Comparison of ENCODE assay signal across 31 cellular contexts in genomic region chr15:75872400-75872990, GRCh38.
"Had no signal": no experiment of that assay in that cellular context is flagged by ENCODE, and none has a peak within 500 bp of the region (broad histone marks: within the 10 kb centered on the region; RNA-seq: fewer than 3 reads in every experiment).

No MANE protein-coding gene starts in this region.

- H3K27ac ChIP-seq: ascending aorta, breast epithelium, cardiac muscle cell, coronary artery, dorsolateral prefrontal cortex, esophagus squamous epithelium, gastroesophageal sphincter, heart right ventricle had no signal

- H3K27ac Mint-ChIP-seq: activated CD4-positive, alpha-beta memory T cell treated with anti-CD3 and anti-CD28 coated beads, Interleukin-2, amount 10 ng/mL, durations not matched to agents 7 days and 5 days; activated CD4-positive, alpha-beta T cell treated with anti-CD3 and anti-CD28 coated beads, Interleukin-2, amount 10 ng/mL, durations not matched to agents 7 days and 5 days; activated naive CD4-positive, alpha-beta T cell treated with anti-CD3 and anti-CD28 coated beads, Interleukin-2, amount 10 ng/mL, durations not matched to agents 7 days and 5 days; activated naive CD4-positive, alpha-beta T cell treated with anti-CD3 and anti-CD28 coated beads, Interleukin-2, amount 50 U/mL, for 72 hours; activated naive CD8-positive, alpha-beta T cell treated with anti-CD3 and anti-CD28 coated beads, Interleukin-2, amount 10 ng/mL, durations not matched to agents 7 days and 5 days; activated T-cell treated with anti-CD3 and anti-CD28 coated beads, Interleukin-2, amount 50 U/mL, for 24 hours; activated T-cell treated with anti-CD3 and anti-CD28 coated beads, Interleukin-2, amount 50 U/mL, for 72 hours; brain; dendritic cell treated with granulocyte-macrophage colony-stimulating factor and Interleukin-4, amounts not matched to agents 40 ng/mL and 50 ng/mL, for 4 days; T-helper 17 cell had no signal

- ATAC-seq: activated naive CD4-positive, alpha-beta T cell treated with anti-CD3 and anti-CD28 coated beads, Interleukin-2, amount 50 U/mL, for 72 hours; activated T-cell treated with anti-CD3 and anti-CD28 coated beads, Interleukin-2, amount 50 U/mL, for 72 hours; gastroesophageal sphincter; heart right ventricle; T-helper 17 cell had no signal

- H3K36me3 ChIP-seq: breast epithelium had no signal

- H3K27me3 Mint-ChIP-seq: activated CD4-positive, alpha-beta memory T cell treated with anti-CD3 and anti-CD28 coated beads, Interleukin-2, amount 10 ng/mL, durations not matched to agents 7 days and 5 days; activated CD4-positive, alpha-beta T cell treated with anti-CD3 and anti-CD28 coated beads, Interleukin-2, amount 10 ng/mL, durations not matched to agents 7 days and 5 days; activated naive CD4-positive, alpha-beta T cell treated with anti-CD3 and anti-CD28 coated beads, Interleukin-2, amount 10 ng/mL, durations not matched to agents 7 days and 5 days; activated naive CD8-positive, alpha-beta T cell treated with anti-CD3 and anti-CD28 coated beads, Interleukin-2, amount 10 ng/mL, durations not matched to agents 7 days and 5 days; activated T-cell treated with anti-CD3 and anti-CD28 coated beads, Interleukin-2, amount 50 U/mL, for 24 hours; brain; central memory CD8-positive, alpha-beta T cell; dendritic cell treated with granulocyte-macrophage colony-stimulating factor and Interleukin-4, amounts not matched to agents 40 ng/mL and 50 ng/mL, for 4 days; T-helper 17 cell had no signal

- DNase-seq: activated CD4-positive, alpha-beta memory T cell treated with anti-CD3 and anti-CD28 coated beads, Interleukin-2, amount 10 ng/mL, durations not matched to agents 7 days and 5 days; activated CD4-positive, alpha-beta T cell treated with anti-CD3 and anti-CD28 coated beads for 1 hour; activated CD4-positive, alpha-beta T cell treated with anti-CD3 and anti-CD28 coated beads for 4 hours; activated CD4-positive, alpha-beta T cell treated with anti-CD3 and anti-CD28 coated beads, Interleukin-2, amount 10 ng/mL, durations not matched to agents 7 days and 5 days; activated CD4-positive, alpha-beta T cell treated with anti-CD3 and anti-CD28 coated beads, Interleukin-2, amount 50 U/mL, for 4 hours; activated CD8-positive, alpha-beta memory T cell treated with anti-CD3 and anti-CD28 coated beads, Interleukin-2, amount 50 U/mL, for 48 hours; activated gamma-delta T cell; activated naive CD4-positive, alpha-beta T cell; activated naive CD4-positive, alpha-beta T cell treated with anti-CD3 and anti-CD28 coated beads, Interleukin-2, amount 10 ng/mL, durations not matched to agents 7 days and 5 days; activated naive CD8-positive, alpha-beta T cell treated with anti-CD3 and anti-CD28 coated beads, Interleukin-2, amount 10 ng/mL, durations not matched to agents 7 days and 5 days; activated T-cell treated with anti-CD3 and anti-CD28 coated beads for 4 hours; activated T-cell treated with anti-CD3 and anti-CD28 coated beads, Interleukin-2, amount 50 U/mL, for 24 hours; activated T-cell treated with anti-CD3 and anti-CD28 coated beads, Interleukin-2, amount 50 U/mL, for 72 hours; dorsolateral prefrontal cortex; effector memory CD4-positive, alpha-beta T cell; esophagus squamous epithelium; foreskin melanocyte; heart right ventricle; T-helper 1 cell; T-helper 17 cell; T1000 had no signal

- H3K36me3 Mint-ChIP-seq: activated naive CD4-positive, alpha-beta T cell treated with anti-CD3 and anti-CD28 coated beads, Interleukin-2, amount 50 U/mL, for 72 hours had no signal

- H3K4me3 Mint-ChIP-seq: activated CD4-positive, alpha-beta memory T cell treated with anti-CD3 and anti-CD28 coated beads, Interleukin-2, amount 10 ng/mL, durations not matched to agents 7 days and 5 days; activated CD4-positive, alpha-beta T cell treated with anti-CD3 and anti-CD28 coated beads, Interleukin-2, amount 10 ng/mL, durations not matched to agents 7 days and 5 days; activated naive CD4-positive, alpha-beta T cell treated with anti-CD3 and anti-CD28 coated beads, Interleukin-2, amount 10 ng/mL, durations not matched to agents 7 days and 5 days; activated naive CD8-positive, alpha-beta T cell treated with anti-CD3 and anti-CD28 coated beads, Interleukin-2, amount 10 ng/mL, durations not matched to agents 7 days and 5 days; activated T-cell treated with anti-CD3 and anti-CD28 coated beads, Interleukin-2, amount 50 U/mL, for 24 hours; activated T-cell treated with anti-CD3 and anti-CD28 coated beads, Interleukin-2, amount 50 U/mL, for 72 hours; brain; central memory CD8-positive, alpha-beta T cell; dendritic cell treated with granulocyte-macrophage colony-stimulating factor and Interleukin-4, amounts not matched to agents 40 ng/mL and 50 ng/mL, for 4 days; T-helper 2 cell treated with Interferon-gamma antibody and Interleukin-4, amounts not matched to agents 5 μg/mL and 100 μg/mL, for 36 hours had no signal

- H3K9me3 Mint-ChIP-seq: activated CD4-positive, alpha-beta memory T cell treated with anti-CD3 and anti-CD28 coated beads, Interleukin-2, amount 10 ng/mL, durations not matched to agents 7 days and 5 days; activated CD4-positive, alpha-beta T cell treated with anti-CD3 and anti-CD28 coated beads, Interleukin-2, amount 10 ng/mL, durations not matched to agents 7 days and 5 days; activated naive CD4-positive, alpha-beta T cell treated with anti-CD3 and anti-CD28 coated beads, Interleukin-2, amount 10 ng/mL, durations not matched to agents 7 days and 5 days; activated naive CD4-positive, alpha-beta T cell treated with anti-CD3 and anti-CD28 coated beads, Interleukin-2, amount 50 U/mL, for 72 hours; activated naive CD8-positive, alpha-beta T cell treated with anti-CD3 and anti-CD28 coated beads, Interleukin-2, amount 10 ng/mL, durations not matched to agents 7 days and 5 days; activated T-cell treated with anti-CD3 and anti-CD28 coated beads, Interleukin-2, amount 50 U/mL, for 24 hours; activated T-cell treated with anti-CD3 and anti-CD28 coated beads, Interleukin-2, amount 50 U/mL, for 72 hours; brain; central memory CD8-positive, alpha-beta T cell; dendritic cell treated with granulocyte-macrophage colony-stimulating factor and Interleukin-4, amounts not matched to agents 40 ng/mL and 50 ng/mL, for 4 days; T-helper 2 cell treated with Interferon-gamma antibody and Interleukin-4, amounts not matched to agents 5 μg/mL and 100 μg/mL, for 36 hours had no signal

- H3K4me1 ChIP-seq: ascending aorta, breast epithelium, esophagus squamous epithelium, gastroesophageal sphincter had no signal

- H3K27me3 ChIP-seq: ascending aorta, breast epithelium, cardiac muscle cell, dorsolateral prefrontal cortex, esophagus squamous epithelium, gastroesophageal sphincter, heart right ventricle had no signal

- H3K4me1 Mint-ChIP-seq: brain had no signal

- H3K4me3 ChIP-seq: ascending aorta, breast epithelium, cardiac muscle cell, coronary artery, dorsolateral prefrontal cortex, esophagus squamous epithelium, gastroesophageal sphincter, heart right ventricle had no signal

- H3K9me3 ChIP-seq: ascending aorta, breast epithelium, esophagus squamous epithelium, gastroesophageal sphincter, heart right ventricle had no signal
